In the genomic region with DNA sequence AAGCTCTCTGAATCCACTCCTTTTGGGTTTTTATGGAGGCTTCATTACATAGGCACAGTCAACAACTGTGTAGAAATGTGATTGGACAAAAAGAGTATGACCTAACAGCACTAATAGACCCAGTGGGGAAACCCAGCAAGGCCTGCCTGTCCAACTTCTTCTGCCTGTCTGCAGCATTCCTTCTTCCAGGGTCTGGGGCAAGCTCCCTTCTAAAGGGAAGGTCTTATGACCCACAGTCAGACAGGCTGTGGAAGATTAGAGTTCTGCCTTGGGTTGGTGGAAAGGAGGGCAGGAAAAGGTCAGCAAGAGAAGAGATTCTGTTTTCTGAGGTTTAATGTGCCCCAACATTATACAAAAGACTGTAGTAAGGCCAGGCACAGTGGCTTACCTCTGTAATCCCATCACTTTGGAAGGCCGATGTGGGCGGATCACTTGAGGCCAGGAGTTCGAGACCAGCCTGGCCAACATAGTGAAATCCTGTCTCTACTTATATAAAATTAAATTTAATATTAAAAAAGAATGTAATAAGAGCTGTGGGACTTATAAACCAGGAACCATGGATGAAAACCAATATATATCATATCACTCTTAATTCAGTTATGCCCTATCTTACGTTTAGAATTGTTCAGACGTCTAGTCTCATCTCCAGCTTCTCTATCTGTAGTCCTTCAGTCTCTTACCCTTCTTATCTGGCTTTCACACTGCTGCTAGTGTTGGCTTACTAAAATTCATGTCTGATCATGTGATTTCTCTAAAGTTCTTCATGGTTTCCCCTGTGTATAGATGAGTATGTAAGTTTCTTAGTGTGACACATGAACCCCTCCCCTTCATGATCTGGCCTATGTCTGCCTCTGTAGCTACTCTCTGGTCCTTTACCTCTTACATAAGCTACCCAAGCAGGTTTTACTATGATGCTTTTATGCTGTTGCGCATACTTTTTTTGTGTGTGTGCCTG, we compare ENCODE assay signal across 17 cellular contexts. TPM values are rescaled to one million over a fixed set of nuclear protein-coding genes. Genes with fewer than 3 reads are reported as not detected.
A peak's percentile ranks its signal among the peaks of the same experiment; 100 is the strongest.
DNase-seq lines count a peak whose midpoint lies in the region; ATAC-seq, FAIRE-seq and TF ChIP-seq lines count a peak whose summit lies in the region.
"Had no signal": no experiment of that assay in that cellular context is flagged by ENCODE, and none has a peak within 500 bp of the region (broad histone marks: within the 10 kb centered on the region; RNA-seq: fewer than 3 reads in every experiment).

No MANE protein-coding gene starts in this region.

- H2AFZ ChIP-seq in K562 (ENCODE audit: low read depth, low read length): no peak overlapping the region
- H2AFZ ChIP-seq: parathyroid adenoma had no signal

- 13% methylated on average over 6 of the region's 6 CpGs for WGBS in K562 (ENCODE audit: insufficient coverage, low coverage, missing lambda C conversion rate)

- 0 out of 2 replicates have a peak, but pooled peaks cover 7% of the 10 kb centered on the region for H4K20me1 ChIP-seq in K562 (replicated peaks; ENCODE audit: control insufficient read depth, insufficient read depth, low read length)

- peak overlapping the region; percentile 41 for H3K27ac Mint-ChIP-seq in activated CD4-positive, alpha-beta T cell treated with anti-CD3 and anti-CD28 coated beads, Interleukin-2, amount 10 ng/mL, durations not matched to agents 7 days and 5 days
- H3K27ac Mint-ChIP-seq in neural crest cell (ENCODE audit: unreplicated experiment): peak overlapping the region; percentile 9

- no peaks in the 10 kb centered on the region for H3K9me3 ChIP-seq in K562 (replicated peaks; ENCODE audit: control insufficient read depth, insufficient read depth, low read depth, low read length)
- H3K9me3 ChIP-seq: A549 had no signal

- no peak overlapping the region for H3K4me3 Mint-ChIP-seq in activated CD4-positive, alpha-beta T cell treated with anti-CD3 and anti-CD28 coated beads, Interleukin-2, amount 10 ng/mL, durations not matched to agents 7 days and 5 days
- no peak overlapping the region for H3K4me3 Mint-ChIP-seq in neural crest cell

- peaks cover 2% of the 10 kb centered on the region; the same call in 1 of the 3 replicates for H3K36me3 ChIP-seq in K562 (ENCODE audit: control insufficient read depth, insufficient read depth, low read length)

- peak overlapping the region; percentile 61 for H3K4me2 ChIP-seq in K562 (ENCODE audit: insufficient read depth, low read length)
- H3K4me2 ChIP-seq: A549 had no signal

- TF ChIP-seq CTCF in K562 (IDR thresholded peaks at IDR 0.05 in 2 of 3, conservative IDR thresholded peaks at IDR 0.05 in 1 of 3; ENCODE audit: insufficient read depth in 2 of 3, low read depth in 1 of 3, low read length in 3 of 3) (no peak), neural crest cell (conservative IDR thresholded peaks at IDR 0.05) (no peak)

- intact Hi-C loops in K562 (cut with micrococcal nuclease): loop anchor here (1.0 kb wide), 1 partner anchor 34 kb away; no protein-coding TSS in a partner anchor

- TF ChIP-seq POLR2A in K562 (conservative IDR thresholded peaks at IDR 0.05): no peak

- no peaks in the 10 kb centered on the region for H3K9me3 Mint-ChIP-seq in activated CD4-positive, alpha-beta T cell treated with anti-CD3 and anti-CD28 coated beads, Interleukin-2, amount 10 ng/mL, durations not matched to agents 7 days and 5 days
- H3K9me3 Mint-ChIP-seq in neural crest cell: peaks cover 2% of the 10 kb centered on the region

- peak; percentile 94 for TF ChIP-seq EP300 in K562 (IDR thresholded peaks at IDR 0.05; ENCODE audit: low read length)

- no peaks in the 10 kb centered on the region for H3K27me3 Mint-ChIP-seq in activated CD4-positive, alpha-beta T cell treated with anti-CD3 and anti-CD28 coated beads, Interleukin-2, amount 10 ng/mL, durations not matched to agents 7 days and 5 days
- H3K27me3 Mint-ChIP-seq in neural crest cell (ENCODE audit: low read depth): no peaks in the 10 kb centered on the region

- peaks cover 13 to 40% of the 10 kb centered on the region in 2 experiments for H3K4me1 ChIP-seq in K562 (replicated peaks in 1 of 2; ENCODE audit: control insufficient read depth in 2 of 2, insufficient read depth in 2 of 2, low read length in 2 of 2)
- H3K4me1 ChIP-seq: parathyroid adenoma had no signal

- no peak overlapping the region for H3K4me3 ChIP-seq in K562
- H3K4me3 ChIP-seq: A549 had no signal

- peaks cover 15% of the 10 kb centered on the region for H3K36me3 Mint-ChIP-seq in activated CD4-positive, alpha-beta T cell treated with anti-CD3 and anti-CD28 coated beads, Interleukin-2, amount 10 ng/mL, durations not matched to agents 7 days and 5 days (ENCODE audit: low read depth)
- peaks cover 2% of the 10 kb centered on the region for H3K36me3 Mint-ChIP-seq in neural crest cell (ENCODE audit: low read depth)

- peak overlapping the region; percentile 66 for H3K27ac ChIP-seq in K562 (ENCODE audit: extremely low read depth, low read depth, low read length)
- H3K27ac ChIP-seq: A549, parathyroid adenoma had no signal

- peak overlapping the region in 1 of 2 experiments; percentile 36; a peak in 2 of 4 replicates for H3K9ac ChIP-seq in K562 (ENCODE audit: insufficient read depth in 1 of 2, low read depth in 2 of 2, low read length in 2 of 2)
- H3K9ac ChIP-seq: parathyroid adenoma had no signal

- H3K79me2 ChIP-seq in K562 (ENCODE audit: control insufficient read depth, insufficient read depth, low read length): peaks cover 91% of the 10 kb centered on the region

- H3K9me1 ChIP-seq in K562 (ENCODE audit: control insufficient read depth, insufficient read depth, low read length): no peaks in the 10 kb centered on the region

- BruUV-seq in K562 (replicated peaks; lab: Mats Ljungman, UMichigan): no TSS peak

- no peak for TF ChIP-seq RAD21 in K562 (CRISPR knock-in tag; conservative IDR thresholded peaks at IDR 0.05 in 1 of 2, IDR thresholded peaks at IDR 0.05 in 1 of 2)

- H3K4me1 Mint-ChIP-seq in activated CD4-positive, alpha-beta T cell treated with anti-CD3 and anti-CD28 coated beads, Interleukin-2, amount 10 ng/mL, durations not matched to agents 7 days and 5 days: peaks cover 50% of the 10 kb centered on the region
- peaks cover 21% of the 10 kb centered on the region for H3K4me1 Mint-ChIP-seq in neural crest cell

- CTCF ChIA-PET in activated CD4-positive, alpha-beta T cell treated with anti-CD3 and anti-CD28 coated beads, Interleukin-2, amount 10 ng/mL, durations not matched to agents 7 days and 5 days (lab: Charles Lee): interaction anchor here (0.6 to 1.6 kb wide), 5 partner anchors 8 to 616 kb away, joined by 3 to 7 read pairs (median 4); partner anchors contain the start of genes CBR4 and NEK1
- CTCF ChIA-PET in K562 (lab: Yijun Ruan, JAX; ENCODE audit: low intra/inter-chr PET ratio): no interaction called here

- ATAC-seq in HG02981 (IDR thresholded peaks at IDR 0.05; ENCODE audit: unreplicated experiment) (peak; percentile 52), K562 (peak; percentile 89)
- ATAC-seq: A549 had no signal

- FAIRE-seq in K562 (lab: Jason Lieb, UNC): peak; percentile 88
- FAIRE-seq: A549, colon had no signal

- POLR2A ChIA-PET in activated CD4-positive, alpha-beta T cell treated with anti-CD3 and anti-CD28 coated beads, Interleukin-2, amount 10 ng/mL, durations not matched to agents 7 days and 5 days (lab: Charles Lee): interaction anchor here (1.1 kb wide), 1 partner anchor 13 kb away, joined by 3 read pairs; no protein-coding TSS in a partner anchor
- POLR2A ChIA-PET in K562 (lab: Yijun Ruan, JAX): interaction anchor here (0.7 to 4.9 kb wide), 12 partner anchors 8 to 43 kb away, joined by 3 to 51 read pairs (median 4); partner anchors contain the start of gene NEK1

- DNase-seq in activated CD4-positive, alpha-beta T cell treated with anti-CD3 and anti-CD28 coated beads, Interleukin-2, amount 10 ng/mL, durations not matched to agents 7 days and 5 days: no peak
- DNase-seq in activated CD4-positive, alpha-beta T cell treated with anti-CD3 and anti-CD28 coated beads for 4 hours: no peak
- DNase-seq in K562 (ENCODE audit: extremely low read depth in 1 of 4, low spot score in 3 of 4): peak; percentile 59 to 86 (median 71)
- no peak for DNase-seq in neural crest cell (ENCODE audit: low read depth, low spot score)
- no peak for DNase-seq in Ammon's horn (ENCODE audit: low spot score)
- no peak for DNase-seq in AG20443 (ENCODE audit: low spot score)
- DNase-seq in kidney glomerular epithelial cell (lab: John Stamatoyannopoulos, UW): no peak
- DNase-seq: activated effector memory CD4-positive, alpha-beta T cell treated with anti-CD3 and anti-CD28 coated beads, Interleukin-2, amount 50 U/mL, for 16 hours; DMS79 treated with DMSO at 0.1 percent for 48 hours; foreskin melanocyte; KBM-7; stimulated activated CD4-positive, alpha-beta T cell treated with anti-CD3 and anti-CD28 coated beads, Interleukin-2, amount 100 ng/mL, for 24 hours; T1000 had no signal

- in situ Hi-C loops in K562 (cut with MboI): no loop called here

- no peaks in the 10 kb centered on the region for H3K27me3 ChIP-seq in K562 (ENCODE audit: control insufficient read depth in 2 of 2, insufficient read depth in 2 of 2, low read length in 2 of 2)

RNA-seq across cellular contexts. Expression of gene CLCN3, which starts 6.2 kb away (rescaled TPM):
- 10 to 100 TPM; 27.9 to 28.6 TPM for total RNA-seq in activated CD4-positive, alpha-beta T cell treated with anti-CD3 and anti-CD28 coated beads, Interleukin-2, amount 10 ng/mL, durations not matched to agents 7 days and 5 days
- 50.5 and 176 TPM in 2 replicates for total RNA-seq in K562 (2011; cell fraction: chromatin; rRNA removed; ENCODE audit: low replicate concordance)
- 36.2 and 41.2 TPM in 2 replicates for total RNA-seq in K562 (2011; cell fraction: nucleolus; rRNA removed)
- total RNA-seq in K562 (2011; cell fraction: nucleoplasm; rRNA removed): 79.1 and 117 TPM in 2 replicates
- total RNA-seq in K562 (2014; rRNA removed): 28.0 and 28.4 TPM in 2 replicates
- 48.1 and 60.1 TPM in 2 replicates for total RNA-seq in K562 (2014; rRNA removed; fragmentation: Illumina TruSeq; extraction: Trizol)
- 38.2 and 38.5 TPM in 2 replicates for total RNA-seq in K562 (2015; rRNA removed; fragmentation: Illumina TruSeq; extraction: Trizol)
- 44.8 and 46.3 TPM in 2 replicates for total RNA-seq in K562 (2021)
- polyA plus RNA-seq in K562 (2011; rRNA removed): 46.9 and 60.6 TPM in 2 replicates
- 18.1 and 24.5 TPM in 2 replicates for polyA plus RNA-seq in K562 (2011; cell fraction: cytosol; rRNA removed)
- polyA plus RNA-seq in K562 (2011; cell fraction: nucleus; rRNA removed): 15.1 and 21.3 TPM in 2 replicates
- 28.2 and 30.6 TPM in 2 replicates for polyA plus RNA-seq in K562 (2012)
- polyA plus RNA-seq in K562 (2014; fragmentation: Illumina TruSeq; extraction: Trizol): 35.1 and 43.6 TPM in 2 replicates
- polyA plus RNA-seq in K562 (2014; fragmentation: Nextera tagmentation; extraction: Ambion mirVana): 10 to 100 TPM; 12.7 to 22.8 TPM
- polyA plus RNA-seq in K562 (2014; rRNA removed): 30.8 and 35.5 TPM in 2 replicates
- 169 and 177 TPM in 2 replicates for polyA minus RNA-seq in K562 (2011; rRNA and poly(A)+ RNA removed)
- polyA minus RNA-seq in K562 (2011; cell fraction: cytosol; rRNA and poly(A)+ RNA removed): 28.0 and 38.7 TPM in 2 replicates
- polyA minus RNA-seq in K562 (2011; cell fraction: nucleus; rRNA and poly(A)+ RNA removed): 23.8 and 47.7 TPM in 2 replicates
- total RNA-seq in neural crest cell: 37.6 and 38.0 TPM in 2 replicates

RNA-seq across cellular contexts. Expression of gene NEK1, which starts 14.2 kb away (rescaled TPM):
- 10 to 100 TPM; 15.1 to 15.4 TPM for total RNA-seq in activated CD4-positive, alpha-beta T cell treated with anti-CD3 and anti-CD28 coated beads, Interleukin-2, amount 10 ng/mL, durations not matched to agents 7 days and 5 days
- total RNA-seq in K562 (2011; cell fraction: chromatin; rRNA removed; ENCODE audit: low replicate concordance): 29.0 and 61.5 TPM in 2 replicates
- 20.3 and 30.8 TPM in 2 replicates for total RNA-seq in K562 (2011; cell fraction: nucleolus; rRNA removed)
- 35.7 and 51.3 TPM in 2 replicates for total RNA-seq in K562 (2011; cell fraction: nucleoplasm; rRNA removed)
- 7.1 and 8.3 TPM in 2 replicates for total RNA-seq in K562 (2014; rRNA removed)
- 10.7 and 11.9 TPM in 2 replicates for total RNA-seq in K562 (2014; rRNA removed; fragmentation: Illumina TruSeq; extraction: Trizol)
- total RNA-seq in K562 (2015; rRNA removed; fragmentation: Illumina TruSeq; extraction: Trizol): 9.2 and 10.3 TPM in 2 replicates
- 15.7 and 18.2 TPM in 2 replicates for total RNA-seq in K562 (2021)
- polyA plus RNA-seq in K562 (2011; rRNA removed): 12.0 and 12.7 TPM in 2 replicates
- polyA plus RNA-seq in K562 (2011; cell fraction: cytosol; rRNA removed): 3.3 and 5.6 TPM in 2 replicates
- 10.7 and 12.7 TPM in 2 replicates for polyA plus RNA-seq in K562 (2011; cell fraction: nucleus; rRNA removed)
- polyA plus RNA-seq in K562 (2012): 8.9 and 13.0 TPM in 2 replicates
- 13.5 and 15.2 TPM in 2 replicates for polyA plus RNA-seq in K562 (2014; fragmentation: Illumina TruSeq; extraction: Trizol)
- polyA plus RNA-seq in K562 (2014; fragmentation: Nextera tagmentation; extraction: Ambion mirVana): 1 to 10 TPM; 6.2 to 9.0 TPM
- 9.8 and 11.2 TPM in 2 replicates for polyA plus RNA-seq in K562 (2014; rRNA removed)
- 21.3 and 22.2 TPM in 2 replicates for polyA minus RNA-seq in K562 (2011; rRNA and poly(A)+ RNA removed)
- 4.9 and 10.8 TPM in 2 replicates for polyA minus RNA-seq in K562 (2011; cell fraction: cytosol; rRNA and poly(A)+ RNA removed)
- polyA minus RNA-seq in K562 (2011; cell fraction: nucleus; rRNA and poly(A)+ RNA removed): 27.1 and 36.1 TPM in 2 replicates
- 13.0 and 14.7 TPM in 2 replicates for total RNA-seq in neural crest cell

Comparison
In these comparisons a context has a peak if more than half of its experiments do, and no peak if none do; other contexts are left out.
1. DNase-seq: peak in K562 (4 of 4); none in activated CD4-positive, alpha-beta T cell treated with anti-CD3 and anti-CD28 coated beads, Interleukin-2, amount 10 ng/mL, durations not matched to agents 7 days and 5 days (single experiment), activated CD4-positive, alpha-beta T cell treated with anti-CD3 and anti-CD28 coated beads for 4 hours (0 of 2), neural crest cell (single experiment), Ammon's horn (single experiment), AG20443 (single experiment) and kidney glomerular epithelial cell (single experiment).